In genomic region chr2:10531874-10532273, GRCh38 we compare ENCODE assay signal across 17 cellular contexts.
"Had no signal": no experiment of that assay in that cellular context is flagged by ENCODE, and none has a peak within 500 bp of the region (broad histone marks: within the 10 kb centered on the region; RNA-seq: fewer than 3 reads in every experiment).

No MANE protein-coding gene starts in this region.

- H3K36me3 Mint-ChIP-seq: activated CD8-positive, alpha-beta memory T cell treated with anti-CD3 and anti-CD28 coated beads, Interleukin-2, amount 10 ng/mL, durations not matched to agents 7 days and 5 days; type B pancreatic cell had no signal

- DNase-seq: activated CD4-positive, alpha-beta T cell treated with anti-CD3 and anti-CD28 coated beads, Interleukin-2, amount 50 U/mL, for 48 hours; activated CD8-positive, alpha-beta memory T cell treated with anti-CD3 and anti-CD28 coated beads, Interleukin-2, amount 10 ng/mL, durations not matched to agents 7 days and 5 days; activated naive CD4-positive, alpha-beta T cell treated with Interleukin-2 at 50 U/mL for 16 hours; activated naive CD8-positive, alpha-beta T cell treated with anti-CD3 and anti-CD28 coated beads, Interleukin-2, amount 50 U/mL, for 24 hours; aorta; dermis blood vessel endothelial cell; erythroblast; gastrocnemius medialis; heart right ventricle; mucosa of descending colon; naive thymus-derived CD4-positive, alpha-beta T cell; pancreas; sigmoid colon; stimulated activated CD4-positive, alpha-beta T cell treated with anti-CD3 and anti-CD28 coated beads, Interleukin-1b, Interleukin-23, amount 100 ng/mL, for 48 hours; stimulated activated naive CD8-positive, alpha-beta T cell treated with anti-CD3 and anti-CD28 coated beads, Interleukin-15, amount 100 ng/mL, for 72 hours; T1000 had no signal

- ATAC-seq: activated CD8-positive, alpha-beta memory T cell treated with anti-CD3 and anti-CD28 coated beads, Interleukin-2, amount 10 ng/mL, durations not matched to agents 7 days and 5 days; activated naive CD8-positive, alpha-beta T cell treated with anti-CD3 and anti-CD28 coated beads, Interleukin-2, amount 50 U/mL, for 24 hours; gastrocnemius medialis; mucosa of descending colon; naive thymus-derived CD4-positive, alpha-beta T cell; pancreas; stimulated activated naive CD8-positive, alpha-beta T cell treated with anti-CD3 and anti-CD28 coated beads, Interleukin-15, amount 100 ng/mL, for 72 hours had no signal

- H3K4me3 Mint-ChIP-seq: activated CD8-positive, alpha-beta memory T cell treated with anti-CD3 and anti-CD28 coated beads, Interleukin-2, amount 10 ng/mL, durations not matched to agents 7 days and 5 days; activated naive CD8-positive, alpha-beta T cell treated with anti-CD3 and anti-CD28 coated beads, Interleukin-2, amount 50 U/mL, for 24 hours; naive thymus-derived CD4-positive, alpha-beta T cell; stimulated activated naive CD8-positive, alpha-beta T cell treated with anti-CD3 and anti-CD28 coated beads, Interleukin-15, amount 100 ng/mL, for 72 hours; type B pancreatic cell had no signal

- H3K9me3 Mint-ChIP-seq: activated naive CD8-positive, alpha-beta T cell treated with anti-CD3 and anti-CD28 coated beads, Interleukin-2, amount 50 U/mL, for 24 hours had no signal

- H3K27me3 Mint-ChIP-seq: activated CD8-positive, alpha-beta memory T cell treated with anti-CD3 and anti-CD28 coated beads, Interleukin-2, amount 10 ng/mL, durations not matched to agents 7 days and 5 days had no signal
